ENCODE assay signal across 1 cellular context in the genomic region with DNA sequence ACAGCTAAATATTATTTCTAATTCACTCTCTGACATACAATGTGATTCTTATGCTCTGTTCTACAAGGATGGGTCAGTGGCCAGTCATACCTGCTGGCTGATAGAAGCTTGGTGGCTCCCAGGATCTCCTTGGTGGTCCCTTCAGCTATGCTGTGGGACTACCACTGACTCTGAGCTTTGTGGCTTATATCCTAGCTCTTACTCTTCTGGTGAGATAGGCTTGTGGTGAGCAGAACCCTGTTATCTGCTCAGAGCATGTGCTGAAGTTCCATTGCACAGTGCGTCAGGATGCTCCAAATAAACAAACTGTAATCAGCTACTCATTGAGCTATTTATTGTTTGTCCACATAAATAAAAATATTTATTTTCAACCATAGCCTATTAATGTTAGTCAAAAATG.
TF ChIP-seq lines count a peak whose summit lies in the region.

No MANE protein-coding gene starts in this region.

TF ChIP-seq in K562, 482 proteins besides CTCF, POLR2A, EP300 and RAD21 (continued from another document and continues in another):
- TF ChIP-seq, protein P1, sequence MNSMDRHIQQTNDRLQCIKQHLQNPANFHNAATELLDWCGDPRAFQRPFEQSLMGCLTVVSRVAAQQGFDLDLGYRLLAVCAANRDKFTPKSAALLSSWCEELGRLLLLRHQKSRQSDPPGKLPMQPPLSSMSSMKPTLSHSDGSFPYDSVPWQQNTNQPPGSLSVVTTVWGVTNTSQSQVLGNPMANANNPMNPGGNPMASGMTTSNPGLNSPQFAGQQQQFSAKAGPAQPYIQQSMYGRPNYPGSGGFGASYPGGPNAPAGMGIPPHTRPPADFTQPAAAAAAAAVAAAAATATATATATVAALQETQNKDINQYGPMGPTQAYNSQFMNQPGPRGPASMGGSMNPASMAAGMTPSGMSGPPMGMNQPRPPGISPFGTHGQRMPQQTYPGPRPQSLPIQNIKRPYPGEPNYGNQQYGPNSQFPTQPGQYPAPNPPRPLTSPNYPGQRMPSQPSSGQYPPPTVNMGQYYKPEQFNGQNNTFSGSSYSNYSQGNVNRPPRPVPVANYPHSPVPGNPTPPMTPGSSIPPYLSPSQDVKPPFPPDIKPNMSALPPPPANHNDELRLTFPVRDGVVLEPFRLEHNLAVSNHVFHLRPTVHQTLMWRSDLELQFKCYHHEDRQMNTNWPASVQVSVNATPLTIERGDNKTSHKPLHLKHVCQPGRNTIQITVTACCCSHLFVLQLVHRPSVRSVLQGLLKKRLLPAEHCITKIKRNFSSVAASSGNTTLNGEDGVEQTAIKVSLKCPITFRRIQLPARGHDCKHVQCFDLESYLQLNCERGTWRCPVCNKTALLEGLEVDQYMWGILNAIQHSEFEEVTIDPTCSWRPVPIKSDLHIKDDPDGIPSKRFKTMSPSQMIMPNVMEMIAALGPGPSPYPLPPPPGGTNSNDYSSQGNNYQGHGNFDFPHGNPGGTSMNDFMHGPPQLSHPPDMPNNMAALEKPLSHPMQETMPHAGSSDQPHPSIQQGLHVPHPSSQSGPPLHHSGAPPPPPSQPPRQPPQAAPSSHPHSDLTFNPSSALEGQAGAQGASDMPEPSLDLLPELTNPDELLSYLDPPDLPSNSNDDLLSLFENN (IDR thresholded peaks at IDR 0.05; ENCODE audit: low read depth in 2 of 2, low read length in 2 of 2), result peak in 1 of 2 experiments; percentile 83; a peak in 1 of 4 replicates
- TF ChIP-seq, protein P2, sequence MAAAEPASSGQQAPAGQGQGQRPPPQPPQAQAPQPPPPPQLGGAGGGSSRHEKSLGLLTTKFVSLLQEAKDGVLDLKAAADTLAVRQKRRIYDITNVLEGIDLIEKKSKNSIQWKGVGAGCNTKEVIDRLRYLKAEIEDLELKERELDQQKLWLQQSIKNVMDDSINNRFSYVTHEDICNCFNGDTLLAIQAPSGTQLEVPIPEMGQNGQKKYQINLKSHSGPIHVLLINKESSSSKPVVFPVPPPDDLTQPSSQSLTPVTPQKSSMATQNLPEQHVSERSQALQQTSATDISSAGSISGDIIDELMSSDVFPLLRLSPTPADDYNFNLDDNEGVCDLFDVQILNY (CRISPR knock-in tag; IDR thresholded peaks at IDR 0.05), result no peak
- TF ChIP-seq ZKSCAN3 (CRISPR knock-in tag; IDR thresholded peaks at IDR 0.05) (no peak), ERF (CRISPR knock-in tag; IDR thresholded peaks at IDR 0.05) (no peak), ZNF551 (CRISPR knock-in tag; IDR thresholded peaks at IDR 0.05) (no peak), GABPA (tag; conservative IDR thresholded peaks at IDR 0.05; ENCODE audit: low read depth) (no peak), TBL1XR1 (IDR thresholded peaks at IDR 0.05; ENCODE audit: low read length in 2 of 2) (no peak; a peak in 1 of 4 replicates), PHTF2 (CRISPR knock-in tag; IDR thresholded peaks at IDR 0.05) (no peak), MEF2A (IDR thresholded peaks at IDR 0.05; ENCODE audit: control insufficient read depth, low read depth, low read length) (peak; percentile 74), RBM25 (IDR thresholded peaks at IDR 0.05; ENCODE audit: low read depth, low read length, severe bottlenecking) (no peak), CBX8 (IDR thresholded peaks at IDR 0.05; ENCODE audit: borderline replicate concordance, extremely low read depth, low read depth, low read length, poor library complexity, severe bottlenecking) (no peak), CBFB (CRISPR knock-in tag; IDR thresholded peaks at IDR 0.05) (0 out of 2 replicates have a peak, but pooled peaks have one; percentile 28), TSC22D4 (tag; IDR thresholded peaks at IDR 0.05) (no peak), SRSF3 (IDR thresholded peaks at IDR 0.05; ENCODE audit: insufficient read depth, low read length) (no peak), ZNF24 (IDR thresholded peaks at IDR 0.05) (0 out of 2 replicates have a peak, but pooled peaks have one; percentile 24), MBD2 (IDR thresholded peaks at IDR 0.05; ENCODE audit: borderline replicate concordance, low read depth) (peak; percentile 61), ATF1 (CRISPR knock-in tag; IDR thresholded peaks at IDR 0.05) (no peak), ATF1 (tag; IDR thresholded peaks at IDR 0.05) (0 out of 2 replicates have a peak, but pooled peaks have one; percentile 35), CBFA2T2 (conservative IDR thresholded peaks at IDR 0.05) (peak; percentile 80), CBFA2T3 (IDR thresholded peaks at IDR 0.05) (peak; percentile 89), ESRRA (IDR thresholded peaks at IDR 0.05; ENCODE audit: borderline replicate concordance, low read depth) (peak; percentile 56; the same call in 1 of the 2 replicates), CTBP1 (IDR thresholded peaks at IDR 0.05; ENCODE audit: borderline replicate concordance) (peak; percentile 61; the same call in 1 of the 2 replicates), L3MBTL2 (IDR thresholded peaks at IDR 0.05) (peak; percentile 29; the same call in 1 of the 2 replicates), ZNF12 (CRISPR knock-in tag; IDR thresholded peaks at IDR 0.05) (no peak), TEAD1 (CRISPR knock-in tag; IDR thresholded peaks at IDR 0.05) (peak in 1 of 2 experiments; percentile 75; a peak in 2 of 4 replicates), GATA2 (CRISPR knock-in tag; IDR thresholded peaks at IDR 0.05) (peak; percentile 75), TAF7 (tag; IDR thresholded peaks at IDR 0.05) (no peak), BRD9 (IDR thresholded peaks at IDR 0.05; ENCODE audit: low read depth, partially characterized antibody) (no peak), ZNF586 (CRISPR knock-in tag; conservative IDR thresholded peaks at IDR 0.05) (no peak), DACH1 (IDR thresholded peaks at IDR 0.05; ENCODE audit: partially characterized antibody) (no peak), ZNF431 (CRISPR knock-in tag; IDR thresholded peaks at IDR 0.05) (no peak), MECOM (CRISPR knock-in tag; IDR thresholded peaks at IDR 0.05) (no peak), TFAM (CRISPR knock-in tag; conservative IDR thresholded peaks at IDR 0.05) (no peak), TARDBP (IDR thresholded peaks at IDR 0.05) (no peak)
- TF ChIP-seq, protein P3, sequence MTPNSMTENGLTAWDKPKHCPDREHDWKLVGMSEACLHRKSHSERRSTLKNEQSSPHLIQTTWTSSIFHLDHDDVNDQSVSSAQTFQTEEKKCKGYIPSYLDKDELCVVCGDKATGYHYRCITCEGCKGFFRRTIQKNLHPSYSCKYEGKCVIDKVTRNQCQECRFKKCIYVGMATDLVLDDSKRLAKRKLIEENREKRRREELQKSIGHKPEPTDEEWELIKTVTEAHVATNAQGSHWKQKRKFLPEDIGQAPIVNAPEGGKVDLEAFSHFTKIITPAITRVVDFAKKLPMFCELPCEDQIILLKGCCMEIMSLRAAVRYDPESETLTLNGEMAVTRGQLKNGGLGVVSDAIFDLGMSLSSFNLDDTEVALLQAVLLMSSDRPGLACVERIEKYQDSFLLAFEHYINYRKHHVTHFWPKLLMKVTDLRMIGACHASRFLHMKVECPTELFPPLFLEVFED (CRISPR knock-in tag; conservative IDR thresholded peaks at IDR 0.05), result no peak
- TF ChIP-seq, protein P4, sequence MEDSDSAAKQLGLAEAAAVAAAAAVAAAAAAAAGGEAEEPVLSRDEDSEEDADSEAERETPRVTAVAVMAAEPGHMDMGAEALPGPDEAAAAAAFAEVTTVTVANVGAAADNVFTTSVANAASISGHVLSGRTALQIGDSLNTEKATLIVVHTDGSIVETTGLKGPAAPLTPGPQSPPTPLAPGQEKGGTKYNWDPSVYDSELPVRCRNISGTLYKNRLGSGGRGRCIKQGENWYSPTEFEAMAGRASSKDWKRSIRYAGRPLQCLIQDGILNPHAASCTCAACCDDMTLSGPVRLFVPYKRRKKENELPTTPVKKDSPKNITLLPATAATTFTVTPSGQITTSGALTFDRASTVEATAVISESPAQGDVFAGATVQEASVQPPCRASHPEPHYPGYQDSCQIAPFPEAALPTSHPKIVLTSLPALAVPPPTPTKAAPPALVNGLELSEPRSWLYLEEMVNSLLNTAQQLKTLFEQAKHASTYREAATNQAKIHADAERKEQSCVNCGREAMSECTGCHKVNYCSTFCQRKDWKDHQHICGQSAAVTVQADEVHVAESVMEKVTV (CRISPR knock-in tag; IDR thresholded peaks at IDR 0.05), result no peak
- TF ChIP-seq, protein P5, sequence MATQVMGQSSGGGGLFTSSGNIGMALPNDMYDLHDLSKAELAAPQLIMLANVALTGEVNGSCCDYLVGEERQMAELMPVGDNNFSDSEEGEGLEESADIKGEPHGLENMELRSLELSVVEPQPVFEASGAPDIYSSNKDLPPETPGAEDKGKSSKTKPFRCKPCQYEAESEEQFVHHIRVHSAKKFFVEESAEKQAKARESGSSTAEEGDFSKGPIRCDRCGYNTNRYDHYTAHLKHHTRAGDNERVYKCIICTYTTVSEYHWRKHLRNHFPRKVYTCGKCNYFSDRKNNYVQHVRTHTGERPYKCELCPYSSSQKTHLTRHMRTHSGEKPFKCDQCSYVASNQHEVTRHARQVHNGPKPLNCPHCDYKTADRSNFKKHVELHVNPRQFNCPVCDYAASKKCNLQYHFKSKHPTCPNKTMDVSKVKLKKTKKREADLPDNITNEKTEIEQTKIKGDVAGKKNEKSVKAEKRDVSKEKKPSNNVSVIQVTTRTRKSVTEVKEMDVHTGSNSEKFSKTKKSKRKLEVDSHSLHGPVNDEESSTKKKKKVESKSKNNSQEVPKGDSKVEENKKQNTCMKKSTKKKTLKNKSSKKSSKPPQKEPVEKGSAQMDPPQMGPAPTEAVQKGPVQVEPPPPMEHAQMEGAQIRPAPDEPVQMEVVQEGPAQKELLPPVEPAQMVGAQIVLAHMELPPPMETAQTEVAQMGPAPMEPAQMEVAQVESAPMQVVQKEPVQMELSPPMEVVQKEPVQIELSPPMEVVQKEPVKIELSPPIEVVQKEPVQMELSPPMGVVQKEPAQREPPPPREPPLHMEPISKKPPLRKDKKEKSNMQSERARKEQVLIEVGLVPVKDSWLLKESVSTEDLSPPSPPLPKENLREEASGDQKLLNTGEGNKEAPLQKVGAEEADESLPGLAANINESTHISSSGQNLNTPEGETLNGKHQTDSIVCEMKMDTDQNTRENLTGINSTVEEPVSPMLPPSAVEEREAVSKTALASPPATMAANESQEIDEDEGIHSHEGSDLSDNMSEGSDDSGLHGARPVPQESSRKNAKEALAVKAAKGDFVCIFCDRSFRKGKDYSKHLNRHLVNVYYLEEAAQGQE (CRISPR knock-in tag; IDR thresholded peaks at IDR 0.05; ENCODE audit: low read depth), result no peak
- TF ChIP-seq, protein P6, sequence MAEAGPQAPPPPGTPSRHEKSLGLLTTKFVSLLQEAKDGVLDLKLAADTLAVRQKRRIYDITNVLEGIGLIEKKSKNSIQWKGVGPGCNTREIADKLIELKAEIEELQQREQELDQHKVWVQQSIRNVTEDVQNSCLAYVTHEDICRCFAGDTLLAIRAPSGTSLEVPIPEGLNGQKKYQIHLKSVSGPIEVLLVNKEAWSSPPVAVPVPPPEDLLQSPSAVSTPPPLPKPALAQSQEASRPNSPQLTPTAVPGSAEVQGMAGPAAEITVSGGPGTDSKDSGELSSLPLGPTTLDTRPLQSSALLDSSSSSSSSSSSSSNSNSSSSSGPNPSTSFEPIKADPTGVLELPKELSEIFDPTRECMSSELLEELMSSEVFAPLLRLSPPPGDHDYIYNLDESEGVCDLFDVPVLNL (CRISPR knock-in tag; IDR thresholded peaks at IDR 0.05; ENCODE audit: low read depth), result no peak
- TF ChIP-seq, protein P7, sequence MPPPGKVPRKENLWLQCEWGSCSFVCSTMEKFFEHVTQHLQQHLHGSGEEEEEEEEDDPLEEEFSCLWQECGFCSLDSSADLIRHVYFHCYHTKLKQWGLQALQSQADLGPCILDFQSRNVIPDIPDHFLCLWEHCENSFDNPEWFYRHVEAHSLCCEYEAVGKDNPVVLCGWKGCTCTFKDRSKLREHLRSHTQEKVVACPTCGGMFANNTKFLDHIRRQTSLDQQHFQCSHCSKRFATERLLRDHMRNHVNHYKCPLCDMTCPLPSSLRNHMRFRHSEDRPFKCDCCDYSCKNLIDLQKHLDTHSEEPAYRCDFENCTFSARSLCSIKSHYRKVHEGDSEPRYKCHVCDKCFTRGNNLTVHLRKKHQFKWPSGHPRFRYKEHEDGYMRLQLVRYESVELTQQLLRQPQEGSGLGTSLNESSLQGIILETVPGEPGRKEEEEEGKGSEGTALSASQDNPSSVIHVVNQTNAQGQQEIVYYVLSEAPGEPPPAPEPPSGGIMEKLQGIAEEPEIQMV (tag; conservative IDR thresholded peaks at IDR 0.05; ENCODE audit: low read depth), result no peak
- TF ChIP-seq, protein P8, sequence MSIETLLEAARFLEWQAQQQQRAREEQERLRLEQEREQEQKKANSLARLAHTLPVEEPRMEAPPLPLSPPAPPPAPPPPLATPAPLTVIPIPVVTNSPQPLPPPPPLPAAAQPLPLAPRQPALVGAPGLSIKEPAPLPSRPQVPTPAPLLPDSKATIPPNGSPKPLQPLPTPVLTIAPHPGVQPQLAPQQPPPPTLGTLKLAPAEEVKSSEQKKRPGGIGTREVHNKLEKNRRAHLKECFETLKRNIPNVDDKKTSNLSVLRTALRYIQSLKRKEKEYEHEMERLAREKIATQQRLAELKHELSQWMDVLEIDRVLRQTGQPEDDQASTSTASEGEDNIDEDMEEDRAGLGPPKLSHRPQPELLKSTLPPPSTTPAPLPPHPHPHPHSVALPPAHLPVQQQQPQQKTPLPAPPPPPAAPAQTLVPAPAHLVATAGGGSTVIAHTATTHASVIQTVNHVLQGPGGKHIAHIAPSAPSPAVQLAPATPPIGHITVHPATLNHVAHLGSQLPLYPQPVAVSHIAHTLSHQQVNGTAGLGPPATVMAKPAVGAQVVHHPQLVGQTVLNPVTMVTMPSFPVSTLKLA (conservative IDR thresholded peaks at IDR 0.05), result peak in 1 of 2 experiments; percentile 39; a peak in 1 of 4 replicates
